ENCODE assay signal across 1 cellular context in the genomic region with DNA sequence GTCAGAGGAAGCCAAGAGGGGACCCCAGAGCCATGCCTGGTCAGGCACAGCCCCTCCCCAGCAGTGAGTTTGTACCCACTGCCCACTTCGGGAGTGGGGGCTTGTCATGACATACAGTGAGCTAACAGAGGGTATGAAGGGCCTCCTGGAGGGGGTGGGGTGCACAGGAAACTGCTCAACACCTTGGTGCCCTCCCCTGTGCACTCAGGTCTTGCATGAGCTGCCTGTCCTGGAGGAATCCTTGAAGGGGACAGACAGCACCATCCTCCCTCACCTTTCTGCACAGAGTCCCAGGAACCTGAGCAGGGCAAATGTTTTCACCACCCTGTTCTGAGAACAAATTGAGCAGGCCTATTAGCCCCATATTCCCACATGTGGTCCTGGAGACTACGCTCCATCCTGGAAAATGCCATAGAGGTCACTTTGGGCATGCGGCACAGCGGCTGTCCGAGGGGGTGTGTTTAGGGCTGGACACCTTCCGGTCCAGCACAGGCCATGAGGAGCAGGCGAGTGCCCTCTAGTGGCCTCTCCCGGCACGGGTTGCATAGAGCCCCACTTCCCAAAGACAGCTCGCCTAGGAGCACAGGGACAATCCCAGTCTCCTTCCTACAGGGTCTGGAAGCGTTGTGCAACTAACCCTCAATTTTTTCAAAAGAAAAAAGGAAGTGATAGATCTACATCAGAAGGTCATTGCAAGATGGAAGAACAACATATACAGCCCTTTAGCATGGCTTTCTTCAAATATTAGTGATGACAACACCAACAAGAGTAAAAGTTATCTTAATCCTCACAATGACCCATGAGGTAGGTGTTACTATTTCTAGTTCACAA.
A peak's percentile ranks its signal among the peaks of the same experiment; 100 is the strongest.
TF ChIP-seq lines count a peak whose summit lies in the region.

No MANE protein-coding gene starts in this region.

TF ChIP-seq in HepG2, 621 proteins besides CTCF, POLR2A, EP300 and RAD21 (continued from another document and continues in another):
- TF ChIP-seq ZFY (CRISPR knock-in tag; IDR thresholded peaks at IDR 0.05) (peak; percentile 69), MAZ (IDR thresholded peaks at IDR 0.05; ENCODE audit: borderline replicate concordance, low read depth, low read length) (peak; percentile 56; the same call in 1 of the 2 replicates), MAZ (CRISPR knock-in tag; IDR thresholded peaks at IDR 0.05; ENCODE audit: low read depth) (peak; percentile 73; the same call in 1 of the 2 replicates), ZHX2 (IDR thresholded peaks at IDR 0.05; ENCODE audit: low read depth) (peak; percentile 63; the same call in 1 of the 2 replicates), ZHX2 (CRISPR knock-in tag; IDR thresholded peaks at IDR 0.05; ENCODE audit: borderline replicate concordance) (no peak), DMAP1 (CRISPR knock-in tag; IDR thresholded peaks at IDR 0.05) (peak; percentile 66), BHLHE40 (IDR thresholded peaks at IDR 0.05; ENCODE audit: low read length) (peak; percentile 48; the same call in 1 of the 2 replicates), MXI1 (IDR thresholded peaks at IDR 0.05; ENCODE audit: borderline replicate concordance, low read depth, low read length) (peak; percentile 84; the same call in 1 of the 3 replicates), MTA1 (CRISPR knock-in tag; IDR thresholded peaks at IDR 0.05; ENCODE audit: borderline replicate concordance) (no peak), HDAC1 (CRISPR knock-in tag; IDR thresholded peaks at IDR 0.05) (peak; percentile 62), SMAD3 (CRISPR knock-in tag; IDR thresholded peaks at IDR 0.05) (peak; percentile 85; the same call in 1 of the 2 replicates), ZSCAN25 (CRISPR knock-in tag; IDR thresholded peaks at IDR 0.05) (no peak), FOXO1 (CRISPR knock-in tag; IDR thresholded peaks at IDR 0.05) (peak; percentile 68), NONO (IDR thresholded peaks at IDR 0.05) (no peak), NONO (CRISPR knock-in tag; conservative IDR thresholded peaks at IDR 0.05) (peak; percentile 74), YY1 (IDR thresholded peaks at IDR 0.05; ENCODE audit: insufficient read depth, insufficient replicate concordance, low read depth, low read length) (peak; percentile 69), CEBPG (CRISPR knock-in tag; IDR thresholded peaks at IDR 0.05) (peak; percentile 61), ZNF678 (CRISPR knock-in tag; IDR thresholded peaks at IDR 0.05) (no peak), CSRNP1 (CRISPR knock-in tag; IDR thresholded peaks at IDR 0.05) (no peak; the same call in 1 of the 2 replicates), ZNF576 (CRISPR knock-in tag; IDR thresholded peaks at IDR 0.05) (no peak), FOXP4 (CRISPR knock-in tag; IDR thresholded peaks at IDR 0.05) (peak; percentile 62), ZNF83 (CRISPR knock-in tag; IDR thresholded peaks at IDR 0.05; ENCODE audit: borderline replicate concordance) (no peak), ZMAT3 (CRISPR knock-in tag; conservative IDR thresholded peaks at IDR 0.05) (peak; percentile 63; the same call in 1 of the 2 replicates), HCFC1 (IDR thresholded peaks at IDR 0.05; ENCODE audit: low read depth, low read length) (peak; percentile 46), FOXA3 (CRISPR knock-in tag; IDR thresholded peaks at IDR 0.05) (peak; percentile 61), IRF9 (CRISPR knock-in tag; IDR thresholded peaks at IDR 0.05; ENCODE audit: borderline replicate concordance) (no peak), NFE2 (CRISPR knock-in tag; IDR thresholded peaks at IDR 0.05) (no peak), ZNF891 (CRISPR knock-in tag; IDR thresholded peaks at IDR 0.05) (peak; percentile 78), TBP (CRISPR knock-in tag; IDR thresholded peaks at IDR 0.05) (no peak), RXRB (CRISPR knock-in tag; IDR thresholded peaks at IDR 0.05; ENCODE audit: borderline replicate concordance) (peak; percentile 76), SIN3B (IDR thresholded peaks at IDR 0.05; ENCODE audit: low read length) (peak; percentile 74)
- TF ChIP-seq, protein P1, sequence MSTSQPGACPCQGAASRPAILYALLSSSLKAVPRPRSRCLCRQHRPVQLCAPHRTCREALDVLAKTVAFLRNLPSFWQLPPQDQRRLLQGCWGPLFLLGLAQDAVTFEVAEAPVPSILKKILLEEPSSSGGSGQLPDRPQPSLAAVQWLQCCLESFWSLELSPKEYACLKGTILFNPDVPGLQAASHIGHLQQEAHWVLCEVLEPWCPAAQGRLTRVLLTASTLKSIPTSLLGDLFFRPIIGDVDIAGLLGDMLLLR (CRISPR knock-in tag; IDR thresholded peaks at IDR 0.05): no peak; the same call in 1 of the 2 replicates
- TF ChIP-seq, protein P2, sequence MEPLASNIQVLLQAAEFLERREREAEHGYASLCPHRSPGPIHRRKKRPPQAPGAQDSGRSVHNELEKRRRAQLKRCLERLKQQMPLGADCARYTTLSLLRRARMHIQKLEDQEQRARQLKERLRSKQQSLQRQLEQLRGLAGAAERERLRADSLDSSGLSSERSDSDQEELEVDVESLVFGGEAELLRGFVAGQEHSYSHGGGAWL (CRISPR knock-in tag; IDR thresholded peaks at IDR 0.05): 0 out of 2 replicates have a peak, but pooled peaks have one; percentile 33
- TF ChIP-seq, protein P3, sequence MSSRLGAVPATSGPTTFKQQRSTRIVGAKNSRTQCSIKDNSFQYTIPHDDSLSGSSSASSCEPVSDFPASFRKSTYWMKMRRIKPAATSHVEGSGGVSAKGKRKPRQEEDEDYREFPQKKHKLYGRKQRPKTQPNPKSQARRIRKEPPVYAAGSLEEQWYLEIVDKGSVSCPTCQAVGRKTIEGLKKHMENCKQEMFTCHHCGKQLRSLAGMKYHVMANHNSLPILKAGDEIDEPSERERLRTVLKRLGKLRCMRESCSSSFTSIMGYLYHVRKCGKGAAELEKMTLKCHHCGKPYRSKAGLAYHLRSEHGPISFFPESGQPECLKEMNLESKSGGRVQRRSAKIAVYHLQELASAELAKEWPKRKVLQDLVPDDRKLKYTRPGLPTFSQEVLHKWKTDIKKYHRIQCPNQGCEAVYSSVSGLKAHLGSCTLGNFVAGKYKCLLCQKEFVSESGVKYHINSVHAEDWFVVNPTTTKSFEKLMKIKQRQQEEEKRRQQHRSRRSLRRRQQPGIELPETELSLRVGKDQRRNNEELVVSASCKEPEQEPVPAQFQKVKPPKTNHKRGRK (CRISPR knock-in tag; IDR thresholded peaks at IDR 0.05): no peak
- TF ChIP-seq, protein P4, sequence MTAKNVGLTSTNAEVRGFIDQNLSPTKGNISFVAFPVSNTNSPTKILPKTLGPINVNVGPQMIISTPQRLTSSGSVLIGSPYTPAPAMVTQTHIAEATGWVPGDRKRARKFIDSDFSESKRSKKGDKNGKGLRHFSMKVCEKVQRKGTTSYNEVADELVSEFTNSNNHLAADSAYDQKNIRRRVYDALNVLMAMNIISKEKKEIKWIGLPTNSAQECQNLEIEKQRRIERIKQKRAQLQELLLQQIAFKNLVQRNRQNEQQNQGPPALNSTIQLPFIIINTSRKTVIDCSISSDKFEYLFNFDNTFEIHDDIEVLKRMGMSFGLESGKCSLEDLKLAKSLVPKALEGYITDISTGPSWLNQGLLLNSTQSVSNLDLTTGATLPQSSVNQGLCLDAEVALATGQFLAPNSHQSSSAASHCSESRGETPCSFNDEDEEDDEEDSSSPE (CRISPR knock-in tag; IDR thresholded peaks at IDR 0.05): peak; percentile 65
- TF ChIP-seq, protein P5, sequence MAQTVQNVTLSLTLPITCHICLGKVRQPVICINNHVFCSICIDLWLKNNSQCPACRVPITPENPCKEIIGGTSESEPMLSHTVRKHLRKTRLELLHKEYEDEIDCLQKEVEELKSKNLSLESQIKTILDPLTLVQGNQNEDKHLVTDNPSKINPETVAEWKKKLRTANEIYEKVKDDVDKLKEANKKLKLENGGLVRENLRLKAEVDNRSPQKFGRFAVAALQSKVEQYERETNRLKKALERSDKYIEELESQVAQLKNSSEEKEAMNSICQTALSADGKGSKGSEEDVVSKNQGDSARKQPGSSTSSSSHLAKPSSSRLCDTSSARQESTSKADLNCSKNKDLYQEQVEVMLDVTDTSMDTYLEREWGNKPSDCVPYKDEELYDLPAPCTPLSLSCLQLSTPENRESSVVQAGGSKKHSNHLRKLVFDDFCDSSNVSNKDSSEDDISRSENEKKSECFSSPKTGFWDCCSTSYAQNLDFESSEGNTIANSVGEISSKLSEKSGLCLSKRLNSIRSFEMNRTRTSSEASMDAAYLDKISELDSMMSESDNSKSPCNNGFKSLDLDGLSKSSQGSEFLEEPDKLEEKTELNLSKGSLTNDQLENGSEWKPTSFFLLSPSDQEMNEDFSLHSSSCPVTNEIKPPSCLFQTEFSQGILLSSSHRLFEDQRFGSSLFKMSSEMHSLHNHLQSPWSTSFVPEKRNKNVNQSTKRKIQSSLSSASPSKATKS (CRISPR knock-in tag; IDR thresholded peaks at IDR 0.05): no peak
